In genomic region chr2:170823800-170824153, GRCh38 we compare ENCODE assay signal across 17 cellular contexts. TPM values are rescaled to one million over a fixed set of nuclear protein-coding genes. Genes with fewer than 3 reads are reported as not detected.
DNase-seq lines count a peak whose midpoint lies in the region; ATAC-seq and TF ChIP-seq lines count a peak whose summit lies in the region.
"Had no signal": no experiment of that assay in that cellular context is flagged by ENCODE, and none has a peak within 500 bp of the region (broad histone marks: within the 10 kb centered on the region; RNA-seq: fewer than 3 reads in every experiment).

No MANE protein-coding gene starts in this region.

- intact Hi-C loops in lower lobe of right lung (cut with DNase I), result no loop called here

- no peak for TF ChIP-seq CTCF in astrocyte of the cerebellum (IDR thresholded peaks at IDR 0.05; ENCODE audit: low read depth, low read length, missing control alignments)
- no peak for TF ChIP-seq CTCF in lower lobe of right lung (IDR thresholded peaks at IDR 0.05)

- no peaks in the 10 kb centered on the region for H3K36me3 Mint-ChIP-seq in stimulated activated effector memory CD8-positive, alpha-beta T cell treated with anti-CD3 and anti-CD28 coated beads, Interleukin-12 subunit alpha, Interleukin-12 subunit beta, amount 100 ng/mL, for 72 hours

- ATAC-seq in lower lobe of right lung, result peak in 1 of 2 donors; percentile 15
- ATAC-seq in stimulated activated effector memory CD8-positive, alpha-beta T cell treated with anti-CD3 and anti-CD28 coated beads, Interleukin-12 subunit alpha, Interleukin-12 subunit beta, amount 100 ng/mL, for 72 hours, result no peak
- ATAC-seq in HG02840 (IDR thresholded peaks at IDR 0.05; ENCODE audit: low FRiP score, unreplicated experiment), result no peak
- no peak for ATAC-seq in HG02759 (IDR thresholded peaks at IDR 0.05; ENCODE audit: unreplicated experiment)

- H3K27ac ChIP-seq in lower lobe of right lung, result no peak overlapping the region
- H3K27ac ChIP-seq: Peyer's patch had no signal

- H3K4me3 ChIP-seq in astrocyte of the cerebellum (ENCODE audit: low read depth, low read length) (peak overlapping the region; percentile 2), lower lobe of right lung (peak overlapping the region; percentile 36)

- peaks cover 84% of the 10 kb centered on the region for H3K27me3 ChIP-seq in lower lobe of right lung (ENCODE audit: low read depth)

- in situ Hi-C loops in astrocyte of the cerebellum (cut with HindIII; ENCODE audit: low sequenced_read_pairs), result loop anchor here (25.0 kb wide), 1 partner anchor 411 kb away; no protein-coding TSS in a partner anchor

- DNase-seq in NOMO-1 treated with DMSO at 0.1 percent for 48 hours (lab: John Stamatoyannopoulos, UW; ENCODE audit: unreplicated experiment) (peak; percentile 6), NOMO-1 (lab: John Stamatoyannopoulos, UW; ENCODE audit: unreplicated experiment in 2 of 2) (no peak), astrocyte of the cerebellum (ENCODE audit: low read depth) (no peak), lower lobe of right lung (no peak)
- DNase-seq in stimulated activated effector memory CD8-positive, alpha-beta T cell treated with anti-CD3 and anti-CD28 coated beads, Interleukin-12 subunit alpha, Interleukin-12 subunit beta, amount 100 ng/mL, for 72 hours (ENCODE audit: low spot score in 2 of 2), result no peak
- no peak for DNase-seq in stimulated activated CD8-positive, alpha-beta memory T cell treated with anti-CD3 and anti-CD28 coated beads, Interleukin-4, amount 100 ng/mL, for 48 hours
- DNase-seq: 8988T; activated CD4-positive, alpha-beta T cell treated with anti-CD3 and anti-CD28 coated beads, Interleukin-2, amount 50 U/mL, for 1 hour; IMR-90; NCI-H1105; Peyer's patch had no signal

- H3K36me3 ChIP-seq in lower lobe of right lung, result no peaks in the 10 kb centered on the region
- H3K36me3 ChIP-seq: Peyer's patch had no signal

- no peaks in the 10 kb centered on the region for H3K9me3 Mint-ChIP-seq in stimulated activated effector memory CD8-positive, alpha-beta T cell treated with anti-CD3 and anti-CD28 coated beads, Interleukin-12 subunit alpha, Interleukin-12 subunit beta, amount 100 ng/mL, for 72 hours
- H3K9me3 Mint-ChIP-seq: activated T-helper 2 cell treated with anti-CD3 and anti-CD28 coated beads, Interferon-gamma antibody, Interleukin-2, Interleukin-4, amounts not matched to agents 10 μg/mL and 5 μg/mL and 100 μg/mL, durations not matched to agents 14 hours and 24 hours and 36 hours had no signal

- H3K4me1 ChIP-seq in lower lobe of right lung, result peaks cover 44% of the 10 kb centered on the region

- H3K9me3 ChIP-seq in lower lobe of right lung, result no peaks in the 10 kb centered on the region

- peak overlapping the region; percentile 17 for H3K4me3 Mint-ChIP-seq in stimulated activated effector memory CD8-positive, alpha-beta T cell treated with anti-CD3 and anti-CD28 coated beads, Interleukin-12 subunit alpha, Interleukin-12 subunit beta, amount 100 ng/mL, for 72 hours

- H3K27ac Mint-ChIP-seq in stimulated activated effector memory CD8-positive, alpha-beta T cell treated with anti-CD3 and anti-CD28 coated beads, Interleukin-12 subunit alpha, Interleukin-12 subunit beta, amount 100 ng/mL, for 72 hours, result no peak overlapping the region
- H3K27ac Mint-ChIP-seq: activated T-helper 2 cell treated with anti-CD3 and anti-CD28 coated beads, Interferon-gamma antibody, Interleukin-2, Interleukin-4, amounts not matched to agents 10 μg/mL and 5 μg/mL and 100 μg/mL, durations not matched to agents 14 hours and 24 hours and 36 hours had no signal

- H3K4me1 Mint-ChIP-seq in stimulated activated effector memory CD8-positive, alpha-beta T cell treated with anti-CD3 and anti-CD28 coated beads, Interleukin-12 subunit alpha, Interleukin-12 subunit beta, amount 100 ng/mL, for 72 hours, result peaks cover 33% of the 10 kb centered on the region

RNA-seq across cellular contexts. Expression of gene GAD1, which starts 7.1 kb away (rescaled TPM):
- total RNA-seq in lower lobe of right lung, result not detected
- total RNA-seq: IMR-90, Peyer's patch had no signal

RNA-seq across cellular contexts. Expression of gene ERICH2, which starts 53.6 kb away (rescaled TPM):
- 8.5 TPM for total RNA-seq in lower lobe of right lung
- total RNA-seq: activated T-helper 2 cell treated with anti-CD3 and anti-CD28 coated beads, Interferon-gamma antibody, Interleukin-2, Interleukin-4, amounts not matched to agents 10 μg/mL and 5 μg/mL and 100 μg/mL, durations not matched to agents 14 hours and 24 hours and 36 hours; endothelial cell of umbilical vein; IMR-90; Peyer's patch; T-helper 2 cell treated with Interferon-gamma antibody and Interleukin-4, amounts not matched to agents 100 ng/mL and 5 ng/mL, for 36 hours; temporal lobe had no signal
